Comparison of ENCODE assay signal across 15 cellular contexts in the genomic region with DNA sequence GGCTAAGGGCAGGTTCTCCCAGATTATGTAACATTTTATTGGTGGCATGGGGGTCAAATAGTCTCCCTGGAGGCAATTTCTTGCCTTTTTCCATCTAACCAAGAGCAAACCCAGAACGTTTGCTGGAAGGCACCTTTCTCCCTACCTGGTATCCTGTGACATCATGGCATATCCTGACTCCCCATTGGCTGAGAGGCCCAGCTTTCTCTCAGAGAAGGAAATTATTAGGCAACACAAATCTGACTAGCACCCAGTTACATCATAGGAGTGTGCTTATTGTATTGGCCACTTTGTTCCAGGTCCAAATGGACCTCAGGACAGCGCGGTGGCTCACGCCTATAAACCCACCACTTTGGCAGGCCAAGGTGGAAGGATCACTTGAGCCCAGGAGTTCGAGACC. TPM values are rescaled to one million over a fixed set of nuclear protein-coding genes. Genes with fewer than 3 reads are reported as not detected.
DNase-seq lines count a peak whose midpoint lies in the region; ATAC-seq, FAIRE-seq and TF ChIP-seq lines count a peak whose summit lies in the region.
"Had no signal": no experiment of that assay in that cellular context is flagged by ENCODE, and none has a peak within 500 bp of the region (broad histone marks: within the 10 kb centered on the region; RNA-seq: fewer than 3 reads in every experiment).

No MANE protein-coding gene starts in this region.

- H3K4me2 ChIP-seq in A549: no peak overlapping the region
- H3K4me2 ChIP-seq: PC-9 had no signal

- no peaks in the 10 kb centered on the region for H3K4me1 ChIP-seq in A549
- peaks cover 10% of the 10 kb centered on the region for H3K4me1 ChIP-seq in RWPE2 (ENCODE audit: insufficient read depth, poor library complexity, severe bottlenecking)
- peaks cover 4% of the 10 kb centered on the region for H3K4me1 ChIP-seq in effector memory CD4-positive, alpha-beta T cell (ENCODE audit: control insufficient read depth, insufficient read depth, low read length, poor library complexity, severe bottlenecking)
- no peaks in the 10 kb centered on the region for H3K4me1 ChIP-seq in ascending aorta

- H3K9me3 ChIP-seq in A549 (no peaks in the 10 kb centered on the region), RWPE2 (ENCODE audit: severe bottlenecking) (no peaks in the 10 kb centered on the region), ascending aorta (no peaks in the 10 kb centered on the region)
- H3K9me3 ChIP-seq in effector memory CD4-positive, alpha-beta T cell (ENCODE audit: control insufficient read depth, low read length): no peaks in the 10 kb centered on the region
- H3K9me3 ChIP-seq: neutrophil had no signal

- no peak for TF ChIP-seq RAD21 in A549 (conservative IDR thresholded peaks at IDR 0.05 in 1 of 2, IDR thresholded peaks at IDR 0.05 in 1 of 2)

- TF ChIP-seq CTCF in A549 (IDR thresholded peaks at IDR 0.05) (no peak), GM13976 (IDR thresholded peaks at IDR 0.05; ENCODE audit: borderline replicate concordance, control extremely low read depth, extremely low read depth, insufficient read depth, missing control alignments) (no peak), RWPE2 (IDR thresholded peaks at IDR 0.05; ENCODE audit: poor library complexity, severe bottlenecking) (no peak), ascending aorta (IDR thresholded peaks at IDR 0.05) (no peak)

- no peak for TF ChIP-seq EP300 in A549 (IDR thresholded peaks at IDR 0.05)

- H3K36me3 ChIP-seq in RWPE2 (ENCODE audit: low read depth) (no peaks in the 10 kb centered on the region), ascending aorta (no peaks in the 10 kb centered on the region)
- no peaks in the 10 kb centered on the region for H3K36me3 ChIP-seq in effector memory CD4-positive, alpha-beta T cell (ENCODE audit: control insufficient read depth, insufficient read depth, low read length)
- H3K36me3 ChIP-seq: neutrophil had no signal

- no peak for ATAC-seq in A549
- peak; percentile 28; the same call in 1 of the 3 replicates for ATAC-seq in RWPE2 (ENCODE audit: low read depth)

- H3K27me3 ChIP-seq in RWPE2 (ENCODE audit: insufficient read depth, poor library complexity, severe bottlenecking) (no peaks in the 10 kb centered on the region), ascending aorta (no peaks in the 10 kb centered on the region)
- no peaks in the 10 kb centered on the region for H3K27me3 ChIP-seq in effector memory CD4-positive, alpha-beta T cell (replicated peaks; ENCODE audit: control insufficient read depth, insufficient read depth, low read length, poor library complexity, severe bottlenecking)

- intact Hi-C loops in ascending aorta (cut with DNase I): no loop called here

- POLR2A ChIA-PET in A549 (lab: Yijun Ruan, JAX): interaction anchor here (0.7 kb wide), 1 partner anchor 9 kb away, joined by 8 read pairs; no protein-coding TSS in a partner anchor

- H3K4me3 ChIP-seq in A549: no peak overlapping the region
- no peak overlapping the region for H3K4me3 ChIP-seq in RWPE2 (ENCODE audit: severe bottlenecking)
- no peak overlapping the region for H3K4me3 ChIP-seq in effector memory CD4-positive, alpha-beta T cell (ENCODE audit: insufficient read depth, low read depth, low read length, poor library complexity, severe bottlenecking)
- H3K4me3 ChIP-seq in ascending aorta: no peak overlapping the region
- H3K4me3 ChIP-seq: PC-9 had no signal

- DNase-seq in A549 (ENCODE audit: low read depth in 1 of 2, low spot score in 1 of 2) (peak in 1 of 2 experiments; percentile 61), GM13976 (ENCODE audit: low spot score) (peak; percentile 59), RWPE2 (ENCODE audit: low spot score) (no peak), germinal center (ENCODE audit: low spot score) (peak; percentile 82), NCI-H187 (lab: John Stamatoyannopoulos, UW) (no peak), GDM1 (lab: John Stamatoyannopoulos, UW) (no peak), ascending aorta (ENCODE audit: low spot score in 2 of 2) (no peak)
- no peak for DNase-seq in effector memory CD4-positive, alpha-beta T cell
- DNase-seq: activated CD8-positive, alpha-beta memory T cell treated with anti-CD3 and anti-CD28 coated beads for 24 hours; NCI-H2081; T-helper 9 cell had no signal

- FAIRE-seq in A549 (lab: Jason Lieb, UNC): no peak
- FAIRE-seq: frontal cortex had no signal

- no peak for TF ChIP-seq POLR2A in A549 (IDR thresholded peaks at IDR 0.05; ENCODE audit: low read length)

- CTCF ChIA-PET in A549 (lab: Yijun Ruan, JAX): interaction anchor here (0.7 to 5.7 kb wide), 7 partner anchors 14 to 182 kb away, joined by 3 to 29 read pairs (median 3); partner anchors contain the start of gene CA11

- H3K27ac ChIP-seq in A549 (no peak overlapping the region), RWPE2 (ENCODE audit: poor library complexity, severe bottlenecking) (no peak overlapping the region), ascending aorta (no peak overlapping the region)
- no peak overlapping the region for H3K27ac ChIP-seq in effector memory CD4-positive, alpha-beta T cell (ENCODE audit: insufficient read depth, low read length, poor library complexity, severe bottlenecking)
- H3K27ac ChIP-seq: neutrophil, PC-9 had no signal

- in situ Hi-C loops in GM13976 (cut with MboI; ENCODE audit: low sequenced_read_pairs, unreplicated experiment): no loop called here

- WGBS in A549 (ENCODE audit: missing lambda C conversion rate): 76% methylated on average over 5 of the region's 5 CpGs

TF ChIP-seq in A549, 52 proteins besides CTCF, POLR2A, EP300 and RAD21:
- TF ChIP-seq RFX5 (IDR thresholded peaks at IDR 0.05): peak; percentile 97
- TF ChIP-seq CBX8 (IDR thresholded peaks at IDR 0.05): no peak
- TF ChIP-seq ATOH8 (CRISPR knock-in tag; IDR thresholded peaks at IDR 0.05; ENCODE audit: low read depth): no peak

RNA-seq across cellular contexts. Expression of gene NTN5, which starts 13.0 kb away (rescaled TPM):
- polyA plus RNA-seq in A549 (2011; rRNA removed) (0.22 and 0.41 TPM in 2 replicates), A549 (2017; fragmentation: RNase III; extraction: RNeasy Plus Mini Kit Qiagen cat#74134 plus additional on column Dnase treatment) (0.18 to 0.44 TPM (median 0.28 TPM) in 3 replicates)
- 0.39 and 0.52 TPM in 2 replicates for polyA plus RNA-seq in A549 (2012; cell fraction: cytosol; rRNA removed)
- 3.6 and 4.5 TPM in 2 replicates for polyA plus RNA-seq in A549 (2012; cell fraction: nucleus; rRNA removed)
- polyA minus RNA-seq in A549 (2011; rRNA and poly(A)+ RNA removed): not detected in 2 replicates
- not detected for total RNA-seq in ascending aorta
- total RNA-seq: dermis microvascular lymphatic vessel endothelial cell, frontal cortex had no signal

RNA-seq across cellular contexts. Expression of gene CA11, which starts 13.8 kb away (rescaled TPM):
- 8.8 and 9.8 TPM in 2 replicates for polyA plus RNA-seq in A549 (2011; rRNA removed)
- 4.3 and 5.3 TPM in 2 replicates for polyA plus RNA-seq in A549 (2012; cell fraction: cytosol; rRNA removed)
- polyA plus RNA-seq in A549 (2012; cell fraction: nucleus; rRNA removed): 3.4 and 12.5 TPM in 2 replicates
- 12.8 to 21.0 TPM (median 17.5 TPM) in 3 replicates for polyA plus RNA-seq in A549 (2017; fragmentation: RNase III; extraction: RNeasy Plus Mini Kit Qiagen cat#74134 plus additional on column Dnase treatment)
- 5.1 and 6.3 TPM in 2 replicates for polyA minus RNA-seq in A549 (2011; rRNA and poly(A)+ RNA removed)
- total RNA-seq in ascending aorta: not detected

RNA-seq across cellular contexts. Expression of gene DBP, which starts 22.6 kb away (rescaled TPM):
- polyA plus RNA-seq in A549 (2011; rRNA removed) (1.8 and 2.5 TPM in 2 replicates), A549 (2017; fragmentation: RNase III; extraction: RNeasy Plus Mini Kit Qiagen cat#74134 plus additional on column Dnase treatment) (3.8 to 5.5 TPM (median 4.1 TPM) in 3 replicates)
- 3.3 and 3.6 TPM in 2 replicates for polyA plus RNA-seq in A549 (2012; cell fraction: cytosol; rRNA removed)
- polyA plus RNA-seq in A549 (2012; cell fraction: nucleus; rRNA removed): 2.1 and 2.5 TPM in 2 replicates
- 2.2 and 3.9 TPM in 2 replicates for polyA minus RNA-seq in A549 (2011; rRNA and poly(A)+ RNA removed)
- total RNA-seq in ascending aorta: 0.21 TPM

RNA-seq across cellular contexts. Expression of gene FUT2, which starts 36.0 kb away (rescaled TPM):
- not detected in 2 replicates for polyA plus RNA-seq in A549 (2011; rRNA removed)
- not detected in 2 replicates for polyA plus RNA-seq in A549 (2012; cell fraction: cytosol; rRNA removed)
- polyA plus RNA-seq in A549 (2012; cell fraction: nucleus; rRNA removed): not detected in 2 replicates
- not detected in 3 replicates for polyA plus RNA-seq in A549 (2017; fragmentation: RNase III; extraction: RNeasy Plus Mini Kit Qiagen cat#74134 plus additional on column Dnase treatment)
- not detected in 2 replicates for polyA minus RNA-seq in A549 (2011; rRNA and poly(A)+ RNA removed)
- not detected for total RNA-seq in ascending aorta
- total RNA-seq: dermis microvascular lymphatic vessel endothelial cell had no signal

RNA-seq across cellular contexts. Expression of gene SPHK2, which starts 40.5 kb away (rescaled TPM):
- 5.5 and 6.1 TPM in 2 replicates for polyA plus RNA-seq in A549 (2011; rRNA removed)
- 13.7 and 18.6 TPM in 2 replicates for polyA plus RNA-seq in A549 (2012; cell fraction: cytosol; rRNA removed)
- polyA plus RNA-seq in A549 (2012; cell fraction: nucleus; rRNA removed): 37.8 and 64.1 TPM in 2 replicates
- polyA plus RNA-seq in A549 (2017; fragmentation: RNase III; extraction: RNeasy Plus Mini Kit Qiagen cat#74134 plus additional on column Dnase treatment): 14.7 to 18.3 TPM (median 17.1 TPM) in 3 replicates
- 8.5 and 10.8 TPM in 2 replicates for polyA minus RNA-seq in A549 (2011; rRNA and poly(A)+ RNA removed)
- 35.3 TPM for total RNA-seq in ascending aorta

Comparison
In these comparisons a context has a peak if more than half of its experiments do, and no peak if none do; other contexts are left out.
1. DNase-seq: peak in GM13976 (single experiment) and germinal center (single experiment); none in RWPE2 (single experiment), NCI-H187 (0 of 2), effector memory CD4-positive, alpha-beta T cell (0 of 3), GDM1 (single experiment) and ascending aorta (0 of 2).